In the genomic region with DNA sequence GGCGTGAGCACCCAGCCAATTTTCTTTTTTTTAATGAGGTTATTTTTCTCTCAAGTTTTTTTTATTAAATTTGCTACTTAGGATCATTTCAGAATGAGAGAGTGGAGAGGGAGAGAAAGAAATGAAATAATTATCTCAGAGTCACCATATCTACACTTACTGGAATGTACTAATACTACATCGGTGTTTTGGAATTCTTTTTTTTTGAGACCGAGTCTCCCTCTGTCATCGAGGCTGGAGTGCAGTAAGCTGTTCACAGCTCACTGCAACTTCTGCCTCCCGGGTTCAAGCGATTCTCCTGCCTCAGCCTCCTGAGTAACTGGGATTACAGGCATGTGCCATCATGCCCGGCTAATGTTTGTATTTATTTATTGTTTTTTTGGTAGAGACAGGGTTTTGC, we compare ENCODE assay signal across 33 cellular contexts.
"Had no signal": no experiment of that assay in that cellular context is flagged by ENCODE, and none has a peak within 500 bp of the region (broad histone marks: within the 10 kb centered on the region; RNA-seq: fewer than 3 reads in every experiment).

No MANE protein-coding gene starts in this region.

- DNase-seq: Karpas-422, Kasumi-1, MG63, MM.1S, MV-4-11, NCI-H1048, NCI-H1092, NCI-H1092 treated with DMSO at 0.1 percent for 48 hours, NCI-H1105, NCI-H1105 treated with DMSO at 0.1 percent for 48 hours, NCI-H1417, NCI-H1417 treated with DMSO at 0.1 percent for 48 hours, NCI-H1436, NCI-H1436 treated with DMSO at 0.1 percent for 48 hours, NCI-H146, NCI-H1694, NCI-H1694 treated with DMSO at 0.1 percent for 48 hours, NCI-H187, NCI-H187 treated with DMSO at 0.1 percent for 48 hours, NCI-H1930, NCI-H2029, NCI-H2029 treated with DMSO at 0.1 percent for 48 hours, NCI-H2081, NCI-H2081 treated with DMSO at 0.1 percent for 48 hours, NCI-H2107, NCI-H2171, NCI-H2227 treated with DMSO at 0.1 percent for 48 hours, NCI-H226, NCI-H345, NCI-H446, NCI-H446 treated with DMSO at 0.1 percent for 48 hours, NCI-H510A, NCI-H510A treated with DMSO at 0.1 percent for 48 hours had no signal

- H3K4me3 ChIP-seq: MG63 had no signal

- H3K36me3 ChIP-seq: MG63 had no signal

- H3K27me3 ChIP-seq: MG63 had no signal

- H3K9me3 ChIP-seq: MG63 had no signal
